In genomic region chr20:31547017-31547675, GRCh38 we compare ENCODE assay signal across 8 cellular contexts. TPM values are rescaled to one million over a fixed set of nuclear protein-coding genes. Genes with fewer than 3 reads are reported as not detected.
DNase-seq lines count a peak whose midpoint lies in the region; ATAC-seq and TF ChIP-seq lines count a peak whose summit lies in the region.

No MANE protein-coding gene starts in this region.

- peak overlapping the region; percentile 79 to 90 for H3K27ac ChIP-seq in liver (ENCODE audit: low read depth in 1 of 2, low read length in 2 of 2)

- peaks cover 0 to 11% (median 2%) of the 10 kb centered on the region in 4 donors for H3K4me1 ChIP-seq in liver (ENCODE audit: control insufficient read depth in 4 of 4, insufficient read depth in 4 of 4, low read length in 3 of 4)

- 49% methylated on average over 36 of the region's 36 CpGs for whole genome bisulfite sequencing in liver

- H3K36me3 ChIP-seq in liver (ENCODE audit: control insufficient read depth in 4 of 4, insufficient read depth in 3 of 4, low read depth in 1 of 4, low read length in 3 of 4), result peaks cover 14 to 60% (median 37%) of the 10 kb centered on the region in 4 donors

- peak overlapping the region; percentile 79 to 88 for H3K9ac ChIP-seq in liver (ENCODE audit: low read depth in 1 of 2, low read length in 2 of 2)

- peak; percentile 88 for DNase-seq in A172 (ENCODE audit: low spot score)
- DNase-seq in NCI-H510A (lab: John Stamatoyannopoulos, UW), result peak; percentile 72
- peak; percentile 76 for DNase-seq in activated CD4-positive, alpha-beta T cell treated with anti-CD3 and anti-CD28 coated beads, Interleukin-2, amount 50 U/mL, for 1 hour
- DNase-seq in dermis microvascular lymphatic vessel endothelial cell (ENCODE audit: low read depth in 2 of 2), result peak; percentile 85 to 94
- DNase-seq in stimulated activated CD4-positive, alpha-beta T cell treated with anti-CD3 and anti-CD28 coated beads, Interleukin-4, amount 100 ng/mL, for 1 hour, result peak; percentile 80

- H3K27me3 ChIP-seq in liver (ENCODE audit: control insufficient read depth in 4 of 4, insufficient read depth in 4 of 4, low read length in 3 of 4), result no peaks in the 10 kb centered on the region

- no peak for TF ChIP-seq RAD21 in liver (IDR thresholded peaks at IDR 0.05)

- peak; percentile 58 for ATAC-seq in GM18519 (IDR thresholded peaks at IDR 0.05; ENCODE audit: low FRiP score, unreplicated experiment)
- ATAC-seq in HG03095 (IDR thresholded peaks at IDR 0.05; ENCODE audit: unreplicated experiment), result peak; percentile 53

- H3K4me3 ChIP-seq in liver (ENCODE audit: low read depth in 1 of 3, low read length in 3 of 3), result peak overlapping the region; percentile 24 to 85 (median 75)

- no peaks in the 10 kb centered on the region for H3K9me3 ChIP-seq in liver (ENCODE audit: control insufficient read depth in 4 of 4, low read length in 3 of 4)

- no peak for TF ChIP-seq CTCF in liver (IDR thresholded peaks at IDR 0.05; ENCODE audit: low read depth, low read length, missing input control)

TF ChIP-seq in liver, 16 proteins besides CTCF, POLR2A, EP300 and RAD21:
- TF ChIP-seq HNF4G (IDR thresholded peaks at IDR 0.05), result no peak
- TF ChIP-seq RXRA (IDR thresholded peaks at IDR 0.05), result no peak
- no peak for TF ChIP-seq HNF4A (conservative IDR thresholded peaks at IDR 0.05)
- TF ChIP-seq REST (IDR thresholded peaks at IDR 0.05), result peak; percentile 40
- no peak for TF ChIP-seq TAF1 (conservative IDR thresholded peaks at IDR 0.05)
- TF ChIP-seq FOXA1 (IDR thresholded peaks at IDR 0.05), result no peak
- no peak for TF ChIP-seq NR2F2 (IDR thresholded peaks at IDR 0.05)
- peak; percentile 48 to 70 for TF ChIP-seq JUND (IDR thresholded peaks at IDR 0.05)
- TF ChIP-seq ATF3 (IDR thresholded peaks at IDR 0.05), result no peak
- TF ChIP-seq SP1 (IDR thresholded peaks at IDR 0.05), result peak; percentile 25
- no peak for TF ChIP-seq EGR1 (IDR thresholded peaks at IDR 0.05; ENCODE audit: low read depth in 2 of 2)
- no peak for TF ChIP-seq FOXA2 (IDR thresholded peaks at IDR 0.05)
- TF ChIP-seq MAX (IDR thresholded peaks at IDR 0.05), result peak; percentile 81
- TF ChIP-seq, protein P1, sequence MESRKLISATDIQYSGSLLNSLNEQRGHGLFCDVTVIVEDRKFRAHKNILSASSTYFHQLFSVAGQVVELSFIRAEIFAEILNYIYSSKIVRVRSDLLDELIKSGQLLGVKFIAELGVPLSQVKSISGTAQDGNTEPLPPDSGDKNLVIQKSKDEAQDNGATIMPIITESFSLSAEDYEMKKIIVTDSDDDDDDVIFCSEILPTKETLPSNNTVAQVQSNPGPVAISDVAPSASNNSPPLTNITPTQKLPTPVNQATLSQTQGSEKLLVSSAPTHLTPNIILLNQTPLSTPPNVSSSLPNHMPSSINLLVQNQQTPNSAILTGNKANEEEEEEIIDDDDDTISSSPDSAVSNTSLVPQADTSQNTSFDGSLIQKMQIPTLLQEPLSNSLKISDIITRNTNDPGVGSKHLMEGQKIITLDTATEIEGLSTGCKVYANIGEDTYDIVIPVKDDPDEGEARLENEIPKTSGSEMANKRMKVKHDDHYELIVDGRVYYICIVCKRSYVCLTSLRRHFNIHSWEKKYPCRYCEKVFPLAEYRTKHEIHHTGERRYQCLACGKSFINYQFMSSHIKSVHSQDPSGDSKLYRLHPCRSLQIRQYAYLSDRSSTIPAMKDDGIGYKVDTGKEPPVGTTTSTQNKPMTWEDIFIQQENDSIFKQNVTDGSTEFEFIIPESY (IDR thresholded peaks at IDR 0.05), result peak; percentile 24
- peak; percentile 94 for TF ChIP-seq YY1 (IDR thresholded peaks at IDR 0.05)
- TF ChIP-seq GABPA (IDR thresholded peaks at IDR 0.05 in 1 of 2, conservative IDR thresholded peaks at IDR 0.05 in 1 of 2), result peak; percentile 97 to 99

RNA-seq across cellular contexts. Expression of gene HM13, which starts 32.9 kb away (rescaled TPM):
- 58.2 and 67.9 TPM in 2 replicates for total RNA-seq in A172 (2014; rRNA removed; shearing (Covaris generic))
- total RNA-seq in dermis microvascular lymphatic vessel endothelial cell, result 31.1 and 56.0 TPM in 2 replicates
- 10 to 100 TPM; 57.6 to 96.1 TPM for total RNA-seq in liver
- polyA plus RNA-seq in liver, result 100 to 1,000 TPM; 102 to 210 TPM

RNA-seq across cellular contexts. Expression of gene ID1, which starts 57.9 kb away (rescaled TPM):
- 395 and 602 TPM in 2 replicates for total RNA-seq in A172 (2014; rRNA removed; shearing (Covaris generic))
- total RNA-seq in dermis microvascular lymphatic vessel endothelial cell, result 576 and 901 TPM in 2 replicates
- 100 to 1,000 TPM in 1 of 2 donors, 10 to 100 TPM in 1; 46.4 to 117 TPM for total RNA-seq in liver
- 10 to 100 TPM; 33.9 to 96.1 TPM for polyA plus RNA-seq in liver

Comparison
In these comparisons a context has a peak if more than half of its experiments do, and no peak if none do; other contexts are left out.
1. Peak in every context shown above with its lines: DNase-seq, ATAC-seq, H3K4me3 ChIP-seq and H3K27ac ChIP-seq.